In the genomic region with DNA sequence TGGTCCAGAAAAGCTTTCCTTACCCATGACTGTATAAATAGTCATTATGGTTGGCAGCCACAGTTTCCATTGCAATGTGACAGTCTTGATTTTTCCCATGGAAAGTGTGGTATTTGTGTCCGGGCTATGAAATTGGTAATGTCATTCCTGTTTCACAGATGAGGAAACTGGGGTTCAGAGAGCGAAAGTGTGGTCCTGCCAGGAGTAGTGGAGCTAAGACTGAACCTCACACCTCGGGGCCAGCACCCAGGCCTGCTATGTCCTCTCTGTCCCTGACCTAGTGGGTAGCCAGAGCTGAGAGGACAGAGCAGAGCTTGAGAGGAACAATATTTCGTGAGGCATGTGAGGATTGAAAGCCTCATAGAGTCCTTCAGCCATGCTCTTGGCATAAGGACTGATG, we compare ENCODE assay signal across 1 cellular context.
A peak's percentile ranks its signal among the peaks of the same experiment; 100 is the strongest.
TF ChIP-seq lines count a peak whose summit lies in the region.

No MANE protein-coding gene starts in this region.

TF ChIP-seq in K562, 482 proteins besides CTCF, POLR2A, EP300 and RAD21:
- TF ChIP-seq, protein P1, sequence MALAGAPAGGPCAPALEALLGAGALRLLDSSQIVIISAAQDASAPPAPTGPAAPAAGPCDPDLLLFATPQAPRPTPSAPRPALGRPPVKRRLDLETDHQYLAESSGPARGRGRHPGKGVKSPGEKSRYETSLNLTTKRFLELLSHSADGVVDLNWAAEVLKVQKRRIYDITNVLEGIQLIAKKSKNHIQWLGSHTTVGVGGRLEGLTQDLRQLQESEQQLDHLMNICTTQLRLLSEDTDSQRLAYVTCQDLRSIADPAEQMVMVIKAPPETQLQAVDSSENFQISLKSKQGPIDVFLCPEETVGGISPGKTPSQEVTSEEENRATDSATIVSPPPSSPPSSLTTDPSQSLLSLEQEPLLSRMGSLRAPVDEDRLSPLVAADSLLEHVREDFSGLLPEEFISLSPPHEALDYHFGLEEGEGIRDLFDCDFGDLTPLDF (CRISPR knock-in tag; IDR thresholded peaks at IDR 0.05), result peak; percentile 52
- TF ChIP-seq TBL1XR1 (IDR thresholded peaks at IDR 0.05; ENCODE audit: low read length in 2 of 2) (peak in 1 of 2 experiments; percentile 92; a peak in 2 of 4 replicates), JUN (IDR thresholded peaks at IDR 0.05; ENCODE audit: borderline replicate concordance, low read depth, low read length) (0 out of 2 replicates have a peak, but pooled peaks have one; percentile 53), JUN (CRISPR knock-in tag; IDR thresholded peaks at IDR 0.05; ENCODE audit: borderline replicate concordance) (no peak), MAFF (IDR thresholded peaks at IDR 0.05; ENCODE audit: low read length) (peak; percentile 35; the same call in 1 of the 2 replicates), NUFIP1 (IDR thresholded peaks at IDR 0.05; ENCODE audit: partially characterized antibody) (no peak), HCFC1 (IDR thresholded peaks at IDR 0.05; ENCODE audit: low read depth, low read length) (0 out of 2 replicates have a peak, but pooled peaks have one; percentile 31), GTF2F1 (IDR thresholded peaks at IDR 0.05; ENCODE audit: low read depth, low read length) (peak; percentile 59; the same call in 1 of the 2 replicates), EP400 (IDR thresholded peaks at IDR 0.05) (no peak), CHD2 (IDR thresholded peaks at IDR 0.05; ENCODE audit: low read depth, low read length) (0 out of 2 replicates have a peak, but pooled peaks have one; percentile 15), RCOR1 (IDR thresholded peaks at IDR 0.05; ENCODE audit: borderline replicate concordance in 1 of 2, low read depth in 2 of 2, low read length in 2 of 2) (peak in 1 of 2 experiments; percentile 68; a peak in 1 of 4 replicates), NFIC (IDR thresholded peaks at IDR 0.05) (no peak), PPARD (CRISPR knock-in tag; IDR thresholded peaks at IDR 0.05) (no peak), ZC3H11A (IDR thresholded peaks at IDR 0.05; ENCODE audit: low read depth, low read length) (peak; percentile 57; the same call in 1 of the 2 replicates), ZNF121 (CRISPR knock-in tag; conservative IDR thresholded peaks at IDR 0.05) (no peak), JUND (IDR thresholded peaks at IDR 0.05; ENCODE audit: borderline replicate concordance, low read depth, low read length) (0 out of 2 replicates have a peak, but pooled peaks have one; percentile 15), JUND (tag; IDR thresholded peaks at IDR 0.05; ENCODE audit: borderline replicate concordance, low read depth, low read length) (no peak), BHLHE40 (IDR thresholded peaks at IDR 0.05; ENCODE audit: low read length) (peak; percentile 41; the same call in 1 of the 2 replicates), ELF2 (CRISPR knock-in tag; IDR thresholded peaks at IDR 0.05) (no peak)
- TF ChIP-seq, protein P2, sequence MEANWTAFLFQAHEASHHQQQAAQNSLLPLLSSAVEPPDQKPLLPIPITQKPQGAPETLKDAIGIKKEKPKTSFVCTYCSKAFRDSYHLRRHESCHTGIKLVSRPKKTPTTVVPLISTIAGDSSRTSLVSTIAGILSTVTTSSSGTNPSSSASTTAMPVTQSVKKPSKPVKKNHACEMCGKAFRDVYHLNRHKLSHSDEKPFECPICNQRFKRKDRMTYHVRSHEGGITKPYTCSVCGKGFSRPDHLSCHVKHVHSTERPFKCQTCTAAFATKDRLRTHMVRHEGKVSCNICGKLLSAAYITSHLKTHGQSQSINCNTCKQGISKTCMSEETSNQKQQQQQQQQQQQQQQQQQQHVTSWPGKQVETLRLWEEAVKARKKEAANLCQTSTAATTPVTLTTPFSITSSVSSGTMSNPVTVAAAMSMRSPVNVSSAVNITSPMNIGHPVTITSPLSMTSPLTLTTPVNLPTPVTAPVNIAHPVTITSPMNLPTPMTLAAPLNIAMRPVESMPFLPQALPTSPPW (CRISPR knock-in tag; IDR thresholded peaks at IDR 0.05), result no peak
- TF ChIP-seq, protein P3, sequence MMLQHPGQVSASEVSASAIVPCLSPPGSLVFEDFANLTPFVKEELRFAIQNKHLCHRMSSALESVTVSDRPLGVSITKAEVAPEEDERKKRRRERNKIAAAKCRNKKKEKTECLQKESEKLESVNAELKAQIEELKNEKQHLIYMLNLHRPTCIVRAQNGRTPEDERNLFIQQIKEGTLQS (IDR thresholded peaks at IDR 0.05), result no peak
- TF ChIP-seq, protein P3 (CRISPR knock-in tag; conservative IDR thresholded peaks at IDR 0.05), result peak; percentile 33
- TF ChIP-seq, protein P4, sequence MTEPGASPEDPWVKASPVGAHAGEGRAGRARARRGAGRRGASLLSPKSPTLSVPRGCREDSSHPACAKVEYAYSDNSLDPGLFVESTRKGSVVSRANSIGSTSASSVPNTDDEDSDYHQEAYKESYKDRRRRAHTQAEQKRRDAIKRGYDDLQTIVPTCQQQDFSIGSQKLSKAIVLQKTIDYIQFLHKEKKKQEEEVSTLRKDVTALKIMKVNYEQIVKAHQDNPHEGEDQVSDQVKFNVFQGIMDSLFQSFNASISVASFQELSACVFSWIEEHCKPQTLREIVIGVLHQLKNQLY (CRISPR knock-in tag; conservative IDR thresholded peaks at IDR 0.05), result peak in 1 of 2 experiments; percentile 78; a peak in 1 of 4 replicates
- TF ChIP-seq, protein P5, sequence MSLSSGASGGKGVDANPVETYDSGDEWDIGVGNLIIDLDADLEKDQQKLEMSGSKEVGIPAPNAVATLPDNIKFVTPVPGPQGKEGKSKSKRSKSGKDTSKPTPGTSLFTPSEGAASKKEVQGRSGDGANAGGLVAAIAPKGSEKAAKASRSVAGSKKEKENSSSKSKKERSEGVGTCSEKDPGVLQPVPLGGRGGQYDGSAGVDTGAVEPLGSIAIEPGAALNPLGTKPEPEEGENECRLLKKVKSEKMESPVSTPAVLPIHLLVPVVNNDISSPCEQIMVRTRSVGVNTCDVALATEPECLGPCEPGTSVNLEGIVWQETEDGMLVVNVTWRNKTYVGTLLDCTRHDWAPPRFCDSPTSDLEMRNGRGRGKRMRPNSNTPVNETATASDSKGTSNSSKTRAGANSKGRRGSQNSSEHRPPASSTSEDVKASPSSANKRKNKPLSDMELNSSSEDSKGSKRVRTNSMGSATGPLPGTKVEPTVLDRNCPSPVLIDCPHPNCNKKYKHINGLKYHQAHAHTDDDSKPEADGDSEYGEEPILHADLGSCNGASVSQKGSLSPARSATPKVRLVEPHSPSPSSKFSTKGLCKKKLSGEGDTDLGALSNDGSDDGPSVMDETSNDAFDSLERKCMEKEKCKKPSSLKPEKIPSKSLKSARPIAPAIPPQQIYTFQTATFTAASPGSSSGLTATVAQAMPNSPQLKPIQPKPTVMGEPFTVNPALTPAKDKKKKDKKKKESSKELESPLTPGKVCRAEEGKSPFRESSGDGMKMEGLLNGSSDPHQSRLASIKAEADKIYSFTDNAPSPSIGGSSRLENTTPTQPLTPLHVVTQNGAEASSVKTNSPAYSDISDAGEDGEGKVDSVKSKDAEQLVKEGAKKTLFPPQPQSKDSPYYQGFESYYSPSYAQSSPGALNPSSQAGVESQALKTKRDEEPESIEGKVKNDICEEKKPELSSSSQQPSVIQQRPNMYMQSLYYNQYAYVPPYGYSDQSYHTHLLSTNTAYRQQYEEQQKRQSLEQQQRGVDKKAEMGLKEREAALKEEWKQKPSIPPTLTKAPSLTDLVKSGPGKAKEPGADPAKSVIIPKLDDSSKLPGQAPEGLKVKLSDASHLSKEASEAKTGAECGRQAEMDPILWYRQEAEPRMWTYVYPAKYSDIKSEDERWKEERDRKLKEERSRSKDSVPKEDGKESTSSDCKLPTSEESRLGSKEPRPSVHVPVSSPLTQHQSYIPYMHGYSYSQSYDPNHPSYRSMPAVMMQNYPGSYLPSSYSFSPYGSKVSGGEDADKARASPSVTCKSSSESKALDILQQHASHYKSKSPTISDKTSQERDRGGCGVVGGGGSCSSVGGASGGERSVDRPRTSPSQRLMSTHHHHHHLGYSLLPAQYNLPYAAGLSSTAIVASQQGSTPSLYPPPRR (CRISPR knock-in tag; IDR thresholded peaks at IDR 0.05; ENCODE audit: borderline replicate concordance), result no peak
- TF ChIP-seq, protein P6, sequence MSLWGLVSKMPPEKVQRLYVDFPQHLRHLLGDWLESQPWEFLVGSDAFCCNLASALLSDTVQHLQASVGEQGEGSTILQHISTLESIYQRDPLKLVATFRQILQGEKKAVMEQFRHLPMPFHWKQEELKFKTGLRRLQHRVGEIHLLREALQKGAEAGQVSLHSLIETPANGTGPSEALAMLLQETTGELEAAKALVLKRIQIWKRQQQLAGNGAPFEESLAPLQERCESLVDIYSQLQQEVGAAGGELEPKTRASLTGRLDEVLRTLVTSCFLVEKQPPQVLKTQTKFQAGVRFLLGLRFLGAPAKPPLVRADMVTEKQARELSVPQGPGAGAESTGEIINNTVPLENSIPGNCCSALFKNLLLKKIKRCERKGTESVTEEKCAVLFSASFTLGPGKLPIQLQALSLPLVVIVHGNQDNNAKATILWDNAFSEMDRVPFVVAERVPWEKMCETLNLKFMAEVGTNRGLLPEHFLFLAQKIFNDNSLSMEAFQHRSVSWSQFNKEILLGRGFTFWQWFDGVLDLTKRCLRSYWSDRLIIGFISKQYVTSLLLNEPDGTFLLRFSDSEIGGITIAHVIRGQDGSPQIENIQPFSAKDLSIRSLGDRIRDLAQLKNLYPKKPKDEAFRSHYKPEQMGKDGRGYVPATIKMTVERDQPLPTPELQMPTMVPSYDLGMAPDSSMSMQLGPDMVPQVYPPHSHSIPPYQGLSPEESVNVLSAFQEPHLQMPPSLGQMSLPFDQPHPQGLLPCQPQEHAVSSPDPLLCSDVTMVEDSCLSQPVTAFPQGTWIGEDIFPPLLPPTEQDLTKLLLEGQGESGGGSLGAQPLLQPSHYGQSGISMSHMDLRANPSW (CRISPR knock-in tag; IDR thresholded peaks at IDR 0.05), result peak; percentile 92; the same call in 1 of the 2 replicates
- TF ChIP-seq, protein P7, sequence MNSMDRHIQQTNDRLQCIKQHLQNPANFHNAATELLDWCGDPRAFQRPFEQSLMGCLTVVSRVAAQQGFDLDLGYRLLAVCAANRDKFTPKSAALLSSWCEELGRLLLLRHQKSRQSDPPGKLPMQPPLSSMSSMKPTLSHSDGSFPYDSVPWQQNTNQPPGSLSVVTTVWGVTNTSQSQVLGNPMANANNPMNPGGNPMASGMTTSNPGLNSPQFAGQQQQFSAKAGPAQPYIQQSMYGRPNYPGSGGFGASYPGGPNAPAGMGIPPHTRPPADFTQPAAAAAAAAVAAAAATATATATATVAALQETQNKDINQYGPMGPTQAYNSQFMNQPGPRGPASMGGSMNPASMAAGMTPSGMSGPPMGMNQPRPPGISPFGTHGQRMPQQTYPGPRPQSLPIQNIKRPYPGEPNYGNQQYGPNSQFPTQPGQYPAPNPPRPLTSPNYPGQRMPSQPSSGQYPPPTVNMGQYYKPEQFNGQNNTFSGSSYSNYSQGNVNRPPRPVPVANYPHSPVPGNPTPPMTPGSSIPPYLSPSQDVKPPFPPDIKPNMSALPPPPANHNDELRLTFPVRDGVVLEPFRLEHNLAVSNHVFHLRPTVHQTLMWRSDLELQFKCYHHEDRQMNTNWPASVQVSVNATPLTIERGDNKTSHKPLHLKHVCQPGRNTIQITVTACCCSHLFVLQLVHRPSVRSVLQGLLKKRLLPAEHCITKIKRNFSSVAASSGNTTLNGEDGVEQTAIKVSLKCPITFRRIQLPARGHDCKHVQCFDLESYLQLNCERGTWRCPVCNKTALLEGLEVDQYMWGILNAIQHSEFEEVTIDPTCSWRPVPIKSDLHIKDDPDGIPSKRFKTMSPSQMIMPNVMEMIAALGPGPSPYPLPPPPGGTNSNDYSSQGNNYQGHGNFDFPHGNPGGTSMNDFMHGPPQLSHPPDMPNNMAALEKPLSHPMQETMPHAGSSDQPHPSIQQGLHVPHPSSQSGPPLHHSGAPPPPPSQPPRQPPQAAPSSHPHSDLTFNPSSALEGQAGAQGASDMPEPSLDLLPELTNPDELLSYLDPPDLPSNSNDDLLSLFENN (IDR thresholded peaks at IDR 0.05; ENCODE audit: low read depth in 2 of 2, low read length in 2 of 2), result peak in 1 of 2 experiments; percentile 65; a peak in 1 of 4 replicates
